Comparison of ENCODE assay signal across 18 cellular contexts in the genomic region with DNA sequence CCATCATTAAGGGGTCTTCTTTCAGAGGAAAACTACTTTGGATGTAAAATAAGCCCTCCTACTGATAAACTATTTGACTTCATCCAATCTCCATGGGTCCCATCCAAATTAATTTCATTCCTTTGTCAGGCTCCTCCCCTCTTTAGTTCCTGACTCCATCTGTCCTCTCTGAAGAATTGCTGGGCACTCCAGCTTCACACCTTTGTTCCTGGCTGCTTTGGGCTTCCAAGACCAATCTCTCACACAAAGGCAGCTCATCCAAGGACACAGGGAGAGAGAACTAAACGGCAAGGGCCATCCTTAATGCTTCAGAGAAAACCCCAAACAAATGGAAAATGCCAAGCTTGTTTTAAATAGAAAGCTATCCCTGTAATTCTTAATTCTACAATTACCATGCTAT.
"Had no signal": no experiment of that assay in that cellular context is flagged by ENCODE, and none has a peak within 500 bp of the region (broad histone marks: within the 10 kb centered on the region; RNA-seq: fewer than 3 reads in every experiment).

No MANE protein-coding gene starts in this region.

- H3K4me3 ChIP-seq: adrenal gland, cardiac muscle cell, gastrocnemius medialis, heart left ventricle, pancreas had no signal

- H3K27me3 ChIP-seq: adrenal gland, cardiac muscle cell, gastrocnemius medialis, heart left ventricle, neutrophil, pancreas had no signal

- ATAC-seq: activated naive CD4-positive, alpha-beta T cell treated with anti-CD3 and anti-CD28 coated beads, Interleukin-2, amount 50 U/mL, for 72 hours; activated T-cell treated with anti-CD3 and anti-CD28 coated beads, Interleukin-2, amount 50 U/mL, for 72 hours; gastrocnemius medialis; heart left ventricle; naive thymus-derived CD4-positive, alpha-beta T cell; pancreas; sciatic nerve; stimulated activated memory B cell treated with anti-CD40 and anti-IgM and Interleukin-4, amounts not matched to agents 10 μg/mL and 1 μg/mL and 100 μg/mL, for 72 hours had no signal

- FAIRE-seq: endometrium, pancreas had no signal

- H3K36me3 ChIP-seq: adrenal gland, cardiac muscle cell, gastrocnemius medialis, heart left ventricle, neutrophil, pancreas had no signal

- H3K27ac Mint-ChIP-seq: activated naive CD4-positive, alpha-beta T cell treated with anti-CD3 and anti-CD28 coated beads, Interleukin-2, amount 50 U/mL, for 72 hours; activated T-cell treated with anti-CD3 and anti-CD28 coated beads, Interleukin-2, amount 50 U/mL, for 72 hours; memory B cell; naive thymus-derived CD4-positive, alpha-beta T cell; stimulated activated memory B cell treated with anti-CD40 and anti-IgM and Interleukin-4, amounts not matched to agents 10 μg/mL and 1 μg/mL and 100 μg/mL, for 72 hours had no signal

- H3K27ac ChIP-seq: adrenal gland, cardiac muscle cell, gastrocnemius medialis, heart left ventricle, neutrophil, pancreas had no signal

- H3K4me3 Mint-ChIP-seq: activated T-cell treated with anti-CD3 and anti-CD28 coated beads, Interleukin-2, amount 50 U/mL, for 72 hours; memory B cell; naive thymus-derived CD4-positive, alpha-beta T cell; stimulated activated memory B cell treated with anti-CD40 and anti-IgM and Interleukin-4, amounts not matched to agents 10 μg/mL and 1 μg/mL and 100 μg/mL, for 72 hours had no signal

- H3K36me3 Mint-ChIP-seq: activated naive CD4-positive, alpha-beta T cell treated with anti-CD3 and anti-CD28 coated beads, Interleukin-2, amount 50 U/mL, for 72 hours; memory B cell; naive thymus-derived CD4-positive, alpha-beta T cell; stimulated activated memory B cell treated with anti-CD40 and anti-IgM and Interleukin-4, amounts not matched to agents 10 μg/mL and 1 μg/mL and 100 μg/mL, for 72 hours had no signal

- H3K9me3 ChIP-seq: adrenal gland, gastrocnemius medialis, heart left ventricle, neutrophil, pancreas had no signal

- H3K4me1 Mint-ChIP-seq: memory B cell; naive thymus-derived CD4-positive, alpha-beta T cell; stimulated activated memory B cell treated with anti-CD40 and anti-IgM and Interleukin-4, amounts not matched to agents 10 μg/mL and 1 μg/mL and 100 μg/mL, for 72 hours had no signal

- H3K27me3 Mint-ChIP-seq: memory B cell; stimulated activated memory B cell treated with anti-CD40 and anti-IgM and Interleukin-4, amounts not matched to agents 10 μg/mL and 1 μg/mL and 100 μg/mL, for 72 hours had no signal

- DNase-seq: activated CD4-positive, alpha-beta T cell treated with anti-CD3 and anti-CD28 coated beads for 1 hour; activated CD8-positive, alpha-beta memory T cell treated with anti-CD3 and anti-CD28 coated beads for 24 hours; activated effector memory CD4-positive, alpha-beta T cell treated with anti-CD3 and anti-CD28 coated beads, Interleukin-2, amount 50 U/mL, for 16 hours; activated T-cell treated with anti-CD3 and anti-CD28 coated beads, Interleukin-2, amount 50 U/mL, for 72 hours; adrenal gland; erythroblast; gastrocnemius medialis; heart left ventricle; naive thymus-derived CD4-positive, alpha-beta T cell; pancreas; stimulated activated CD4-positive, alpha-beta T cell treated with anti-CD3 and anti-CD28 coated beads, Interleukin-4, amount 100 ng/mL, for 4 hours had no signal

- H3K4me1 ChIP-seq: adrenal gland, gastrocnemius medialis, heart left ventricle, pancreas had no signal
